9 cellular contexts compared by ENCODE assay signal in genomic region chr3:134232146-134232545, GRCh38. TPM values are rescaled to one million over a fixed set of nuclear protein-coding genes. Genes with fewer than 3 reads are reported as not detected.
A peak's percentile ranks its signal among the peaks of the same experiment; 100 is the strongest.
DNase-seq lines count a peak whose midpoint lies in the region; ATAC-seq and TF ChIP-seq lines count a peak whose summit lies in the region.
"Had no signal": no experiment of that assay in that cellular context is flagged by ENCODE, and none has a peak within 500 bp of the region (broad histone marks: within the 10 kb centered on the region; RNA-seq: fewer than 3 reads in every experiment).

No MANE protein-coding gene starts in this region.

- peak; percentile 52 for DNase-seq in astrocyte of the hippocampus (ENCODE audit: low read depth, low spot score)
- DNase-seq in progenitor cell of endocrine pancreas (ENCODE audit: low spot score, unreplicated experiment) = no peak
- DNase-seq in body of pancreas = no peak
- no peak for DNase-seq in activated T-helper 1 cell treated with anti-CD3 and anti-CD28 coated beads, Interleukin-12 subunit alpha, Interleukin-12 subunit beta, Interleukin-2, Interleukin-4 antibody, amounts not matched to agents 30 ng/mL and 10 ng/mL and 1 ng/mL, durations not matched to agents 14 hours and 24 hours and 36 hours (ENCODE audit: low spot score)
- DNase-seq in SK-N-DZ (ENCODE audit: low spot score) = no peak
- DNase-seq: NCI-H446 treated with DMSO at 0.1 percent for 48 hours had no signal

- ATAC-seq in GM18909 (IDR thresholded peaks at IDR 0.05; ENCODE audit: poor library complexity, unreplicated experiment) (peak; percentile 47), body of pancreas (no peak)

- no peak overlapping the region for H2AFZ ChIP-seq in Loucy (ENCODE audit: low read length)

- no peaks in the 10 kb centered on the region for H3F3A ChIP-seq in Loucy (ENCODE audit: low read depth)

- no peaks in the 10 kb centered on the region for H3K9me3 ChIP-seq in Loucy (ENCODE audit: insufficient read depth, low read depth, low read length)
- H3K9me3 ChIP-seq in body of pancreas = no peaks in the 10 kb centered on the region

- H4K20me1 ChIP-seq in Loucy (ENCODE audit: insufficient read depth, low read length, poor library complexity, severe bottlenecking) = peaks cover 45% of the 10 kb centered on the region

- no peak overlapping the region for H3K4me3 Mint-ChIP-seq in progenitor cell of endocrine pancreas (ENCODE audit: low read depth)
- H3K4me3 Mint-ChIP-seq in activated T-helper 1 cell treated with anti-CD3 and anti-CD28 coated beads, Interleukin-12 subunit alpha, Interleukin-12 subunit beta, Interleukin-2, Interleukin-4 antibody, amounts not matched to agents 30 ng/mL and 10 ng/mL and 1 ng/mL, durations not matched to agents 14 hours and 24 hours and 36 hours = no peak overlapping the region
- H3K4me3 Mint-ChIP-seq: nephron had no signal

- TF ChIP-seq CTCF in Loucy (conservative IDR thresholded peaks at IDR 0.05; ENCODE audit: low read length) (no peak), progenitor cell of endocrine pancreas (IDR thresholded peaks at IDR 0.05; ENCODE audit: unreplicated experiment) (no peak), body of pancreas (IDR thresholded peaks at IDR 0.05) (no peak)

- H3K4me1 ChIP-seq in Loucy (ENCODE audit: insufficient read depth, low read length, poor library complexity, severe bottlenecking) (peaks cover 22% of the 10 kb centered on the region), body of pancreas (peaks cover 34% of the 10 kb centered on the region)

- no peaks in the 10 kb centered on the region for H3K9me3 Mint-ChIP-seq in progenitor cell of endocrine pancreas (ENCODE audit: low read depth)
- no peaks in the 10 kb centered on the region for H3K9me3 Mint-ChIP-seq in activated T-helper 1 cell treated with anti-CD3 and anti-CD28 coated beads, Interleukin-12 subunit alpha, Interleukin-12 subunit beta, Interleukin-2, Interleukin-4 antibody, amounts not matched to agents 30 ng/mL and 10 ng/mL and 1 ng/mL, durations not matched to agents 14 hours and 24 hours and 36 hours
- H3K9me3 Mint-ChIP-seq: nephron had no signal

- H3K27me3 ChIP-seq in Loucy (ENCODE audit: insufficient read depth, low read length, poor library complexity, severe bottlenecking) (no peaks in the 10 kb centered on the region), body of pancreas (no peaks in the 10 kb centered on the region)

- no peaks in the 10 kb centered on the region for H3K27me3 Mint-ChIP-seq in progenitor cell of endocrine pancreas
- peaks cover 4% of the 10 kb centered on the region for H3K27me3 Mint-ChIP-seq in activated T-helper 1 cell treated with anti-CD3 and anti-CD28 coated beads, Interleukin-12 subunit alpha, Interleukin-12 subunit beta, Interleukin-2, Interleukin-4 antibody, amounts not matched to agents 30 ng/mL and 10 ng/mL and 1 ng/mL, durations not matched to agents 14 hours and 24 hours and 36 hours (ENCODE audit: insufficient read depth)

- peak overlapping the region; percentile 26 for H3K27ac Mint-ChIP-seq in progenitor cell of endocrine pancreas
- H3K27ac Mint-ChIP-seq in activated T-helper 1 cell treated with anti-CD3 and anti-CD28 coated beads, Interleukin-12 subunit alpha, Interleukin-12 subunit beta, Interleukin-2, Interleukin-4 antibody, amounts not matched to agents 30 ng/mL and 10 ng/mL and 1 ng/mL, durations not matched to agents 14 hours and 24 hours and 36 hours = no peak overlapping the region
- H3K27ac Mint-ChIP-seq: nephron had no signal

- no peak overlapping the region for H3K9ac ChIP-seq in Loucy (ENCODE audit: low read depth, low read length, poor library complexity, severe bottlenecking)

- H3K4me1 Mint-ChIP-seq in progenitor cell of endocrine pancreas (ENCODE audit: low read depth) = peaks cover 21% of the 10 kb centered on the region
- peaks cover 14% of the 10 kb centered on the region for H3K4me1 Mint-ChIP-seq in activated T-helper 1 cell treated with anti-CD3 and anti-CD28 coated beads, Interleukin-12 subunit alpha, Interleukin-12 subunit beta, Interleukin-2, Interleukin-4 antibody, amounts not matched to agents 30 ng/mL and 10 ng/mL and 1 ng/mL, durations not matched to agents 14 hours and 24 hours and 36 hours (ENCODE audit: low read depth)

- H3K36me3 Mint-ChIP-seq in progenitor cell of endocrine pancreas (ENCODE audit: insufficient read depth) = no peaks in the 10 kb centered on the region
- H3K36me3 Mint-ChIP-seq in activated T-helper 1 cell treated with anti-CD3 and anti-CD28 coated beads, Interleukin-12 subunit alpha, Interleukin-12 subunit beta, Interleukin-2, Interleukin-4 antibody, amounts not matched to agents 30 ng/mL and 10 ng/mL and 1 ng/mL, durations not matched to agents 14 hours and 24 hours and 36 hours (ENCODE audit: low read depth) = peaks cover 2% of the 10 kb centered on the region

- intact Hi-C loops in body of pancreas (cut with DNase I) = no loop called here
- intact Hi-C loops in activated T-helper 1 cell treated with anti-CD3 and anti-CD28 coated beads, Interleukin-12 subunit alpha, Interleukin-12 subunit beta, Interleukin-2, Interleukin-4 antibody, amounts not matched to agents 30 ng/mL and 10 ng/mL and 1 ng/mL, durations not matched to agents 14 hours and 24 hours and 36 hours (cut with micrococcal nuclease) = loop anchor here (10.0 kb wide), 1 partner anchor 573 kb away; no protein-coding TSS in a partner anchor

- TF ChIP-seq POLR2A in body of pancreas (IDR thresholded peaks at IDR 0.05) = no peak

- H3K36me3 ChIP-seq in Loucy (ENCODE audit: insufficient read depth, low read length) = no peaks in the 10 kb centered on the region
- no peaks in the 10 kb centered on the region for H3K36me3 ChIP-seq in body of pancreas (replicated peaks in 1 of 2; ENCODE audit: insufficient read depth in 1 of 2, low read depth in 2 of 2)

- H3K9me2 ChIP-seq in Loucy (replicated peaks; ENCODE audit: low read depth, low read length) = no peaks in the 10 kb centered on the region

- peaks cover 92% of the 10 kb centered on the region for H3K79me2 ChIP-seq in Loucy (ENCODE audit: insufficient read depth, low read length)

- no peak overlapping the region for H3K4me3 ChIP-seq in Loucy (ENCODE audit: low read length, poor library complexity, severe bottlenecking)
- H3K4me3 ChIP-seq in body of pancreas = no peak overlapping the region

- peak overlapping the region; percentile 8 for H3K4me2 ChIP-seq in Loucy (ENCODE audit: low read depth, low read length, poor library complexity, severe bottlenecking)

- H3K27ac ChIP-seq in body of pancreas = no peak overlapping the region

RNA-seq across cellular contexts. Expression of gene RYK, which starts 18.5 kb away (rescaled TPM):
- 82.3 and 85.2 TPM in 2 replicates for total RNA-seq in progenitor cell of endocrine pancreas
- 10 to 100 TPM; 36.1 to 43.2 TPM for total RNA-seq in body of pancreas
- total RNA-seq in activated T-helper 1 cell treated with anti-CD3 and anti-CD28 coated beads, Interleukin-12 subunit alpha, Interleukin-12 subunit beta, Interleukin-2, Interleukin-4 antibody, amounts not matched to agents 30 ng/mL and 10 ng/mL and 1 ng/mL, durations not matched to agents 14 hours and 24 hours and 36 hours = 15.8 and 16.8 TPM in 2 replicates
- polyA plus RNA-seq in SK-N-DZ (2014; cell fraction: cytosol; rRNA removed) = 51.9 and 52.6 TPM in 2 replicates
- polyA plus RNA-seq in SK-N-DZ (2014; cell fraction: nucleus; rRNA removed) = 66.4 and 82.8 TPM in 2 replicates
